ENCODE assay signal across 1 cellular context in the genomic region with DNA sequence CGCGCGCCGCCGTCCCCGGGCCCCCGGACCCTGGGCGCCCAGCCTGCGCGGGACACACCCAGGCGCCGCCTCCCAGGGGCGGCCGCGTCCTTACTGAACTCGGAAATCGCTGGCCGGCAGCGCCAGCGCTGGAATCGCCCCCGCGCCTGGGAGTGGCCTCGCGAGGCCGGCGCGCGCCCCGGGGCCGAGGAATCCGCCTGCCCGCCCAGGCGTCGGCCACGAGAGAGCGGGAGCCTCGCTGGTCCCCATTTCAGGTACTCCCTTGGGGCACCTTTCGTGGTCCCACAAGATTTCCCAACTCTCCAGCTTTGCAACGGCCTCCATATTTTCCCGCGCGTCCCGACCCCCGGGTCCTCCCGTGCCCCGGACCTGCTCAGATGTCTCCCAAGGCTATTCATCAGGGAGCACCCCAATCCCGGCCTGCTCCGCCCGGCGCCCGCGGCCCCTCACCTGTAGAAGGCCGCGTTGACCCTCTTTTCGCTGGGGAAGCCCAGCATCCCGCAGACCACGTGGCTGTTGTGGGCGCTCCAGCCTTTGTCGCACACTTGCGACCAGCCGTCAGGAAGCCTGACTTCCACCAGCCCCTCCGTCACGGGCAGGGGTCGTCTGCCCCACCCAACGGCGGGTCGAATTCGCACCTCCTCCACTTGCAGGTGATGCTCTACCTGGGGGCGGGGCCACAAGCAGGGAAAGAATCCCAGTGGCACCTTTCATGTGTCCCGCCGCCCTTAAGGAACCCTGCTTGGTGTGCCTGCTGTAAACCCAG.
TF ChIP-seq lines count a peak whose summit lies in the region.

No MANE protein-coding gene starts in this region.

TF ChIP-seq in endothelial cell of umbilical vein, 7 proteins besides CTCF, POLR2A, EP300 and RAD21:
- peak; percentile 23 for TF ChIP-seq EZH2 (IDR thresholded peaks at IDR 0.05; ENCODE audit: borderline replicate concordance, low read depth, low read length, severe bottlenecking)
- TF ChIP-seq, protein P1, sequence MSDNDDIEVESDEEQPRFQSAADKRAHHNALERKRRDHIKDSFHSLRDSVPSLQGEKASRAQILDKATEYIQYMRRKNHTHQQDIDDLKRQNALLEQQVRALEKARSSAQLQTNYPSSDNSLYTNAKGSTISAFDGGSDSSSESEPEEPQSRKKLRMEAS (IDR thresholded peaks at IDR 0.05; ENCODE audit: insufficient read depth, insufficient read length) = no peak
